13 cellular contexts compared by ENCODE assay signal in the genomic region with DNA sequence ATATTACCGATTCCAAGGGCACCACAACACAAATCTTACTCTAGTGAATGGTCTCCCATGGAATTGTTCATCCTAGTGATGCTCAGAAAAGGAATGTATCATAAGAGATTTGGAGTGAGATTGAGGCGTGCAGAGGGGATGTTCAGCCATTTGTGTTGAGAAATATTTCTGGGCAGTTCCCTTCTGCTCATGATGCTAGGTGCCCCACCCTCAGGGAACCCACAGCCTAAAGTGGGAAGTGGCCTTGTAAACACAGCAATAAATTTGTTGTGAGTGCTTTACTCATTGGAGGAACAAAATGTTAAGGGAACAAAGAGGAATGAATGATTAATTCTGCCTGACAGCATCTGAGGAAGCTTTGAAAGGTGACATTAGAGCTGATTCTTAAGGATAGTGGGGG.
DNase-seq lines count a peak whose midpoint lies in the region; ATAC-seq and TF ChIP-seq lines count a peak whose summit lies in the region.
"Had no signal": no experiment of that assay in that cellular context is flagged by ENCODE, and none has a peak within 500 bp of the region (broad histone marks: within the 10 kb centered on the region; RNA-seq: fewer than 3 reads in every experiment).

No MANE protein-coding gene starts in this region.

- no peak overlapping the region for H3K4me3 ChIP-seq in heart right ventricle
- H3K4me3 ChIP-seq: ascending aorta, K562 had no signal

- TF ChIP-seq CTCF in heart right ventricle (IDR thresholded peaks at IDR 0.05) = no peak

- intact Hi-C loops in heart right ventricle (cut with DNase I) (no loop called here), sciatic nerve (cut with DNase I) (no loop called here)

- no peaks in the 10 kb centered on the region for H3K9me3 ChIP-seq in heart right ventricle
- H3K9me3 ChIP-seq: ascending aorta had no signal

- H3K27me3 ChIP-seq in heart right ventricle = no peaks in the 10 kb centered on the region
- H3K27me3 ChIP-seq: ascending aorta had no signal

- H3K36me3 ChIP-seq in heart right ventricle = peaks cover 0 to 23% (median 8%) of the 10 kb centered on the region in 9 donors

- H3K4me1 ChIP-seq in heart right ventricle = peaks cover 0 to 13% (median 0%) of the 10 kb centered on the region in 9 donors
- H3K4me1 ChIP-seq: ascending aorta had no signal

- DNase-seq in EL (peak; percentile 53), NOMO-1 treated with DMSO at 0.1 percent for 48 hours (lab: John Stamatoyannopoulos, UW; ENCODE audit: unreplicated experiment) (peak; percentile 81), heart right ventricle (no peak), sciatic nerve (ENCODE audit: low spot score) (no peak), LoVo (ENCODE audit: low spot score) (no peak), NCI-H446 (lab: John Stamatoyannopoulos, UW) (no peak)
- no peak for DNase-seq in NK-92 treated with Interleukin-12 subunit alpha and Interleukin-12 subunit beta, amount 100 ng/mL, for 24 hours (lab: John Stamatoyannopoulos, UW)
- DNase-seq: activated CD4-positive, alpha-beta T cell treated with anti-CD3 and anti-CD28 coated beads for 1 hour; activated T-cell treated with anti-CD3 and anti-CD28 coated beads, Interleukin-2, amount 50 U/mL, for 24 hours had no signal

- ATAC-seq in heart right ventricle (peak in 6 of 8 donors; percentile 27 to 70 (median 62)), sciatic nerve (peak; percentile 72), GM19035 (IDR thresholded peaks at IDR 0.05; ENCODE audit: unreplicated experiment) (no peak)
- ATAC-seq: K562, T-cell had no signal

- H3K27ac ChIP-seq in heart right ventricle = peak overlapping the region in 1 of 10 donors; percentile 43
- H3K27ac ChIP-seq: ascending aorta had no signal

- WGBS in heart right ventricle, 2 donors = 91 to 100% methylated on average over 2 of the region's 2 CpGs

Comparison
In these comparisons a context has a peak if more than half of its experiments do, and no peak if none do; other contexts are left out.
1. DNase-seq: peak in EL (single experiment) and NOMO-1 treated with DMSO at 0.1 percent for 48 hours (single experiment); none in heart right ventricle (0 of 2), sciatic nerve (single experiment), LoVo (single experiment), NCI-H446 (0 of 2) and NK-92 treated with Interleukin-12 subunit alpha and Interleukin-12 subunit beta, amount 100 ng/mL, for 24 hours (single experiment).